9 cellular contexts compared by ENCODE assay signal in the genomic region with DNA sequence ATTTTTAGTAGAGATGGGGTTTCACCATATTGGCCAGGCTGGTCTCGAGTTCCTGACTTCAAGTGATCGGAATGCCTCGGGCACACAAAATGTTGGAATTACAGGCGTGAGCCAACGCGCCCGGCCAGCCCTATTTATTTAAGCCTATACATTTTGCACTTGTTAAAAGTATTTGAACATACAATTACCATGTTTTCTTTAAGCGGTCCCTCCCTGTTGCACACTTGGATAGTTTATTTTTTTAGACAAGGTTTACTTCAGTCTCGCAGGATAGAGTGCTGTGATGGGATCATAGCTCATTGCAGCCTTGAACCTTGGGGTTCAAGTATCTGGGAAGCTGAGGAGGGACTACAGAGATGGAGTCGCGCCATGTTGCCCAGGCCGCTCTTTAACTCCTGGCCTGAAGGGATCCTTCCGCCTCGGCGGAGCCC. TPM values are rescaled to one million over a fixed set of nuclear protein-coding genes. Genes with fewer than 3 reads are reported as not detected.
A peak's percentile ranks its signal among the peaks of the same experiment; 100 is the strongest.
DNase-seq lines count a peak whose midpoint lies in the region; ATAC-seq and TF ChIP-seq lines count a peak whose summit lies in the region.
"Had no signal": no experiment of that assay in that cellular context is flagged by ENCODE, and none has a peak within 500 bp of the region (broad histone marks: within the 10 kb centered on the region; RNA-seq: fewer than 3 reads in every experiment).

No MANE protein-coding gene starts in this region.

- ATAC-seq in Right ventricle myocardium superior (ENCODE audit: poor library complexity) (no peak), mucosa of descending colon (peak; percentile 17), GM21526 (IDR thresholded peaks at IDR 0.05; ENCODE audit: low FRiP score, unreplicated experiment) (no peak)

- TF ChIP-seq POLR2A in breast epithelium (IDR thresholded peaks at IDR 0.05) = no peak

- H3K36me3 ChIP-seq in right atrium auricular region (no peaks in the 10 kb centered on the region), breast epithelium (no peaks in the 10 kb centered on the region), mucosa of descending colon (ENCODE audit: low read depth) (no peaks in the 10 kb centered on the region)

- H3K27ac ChIP-seq in right atrium auricular region = peak overlapping the region; percentile 87 to 93
- H3K27ac ChIP-seq in breast epithelium = peak overlapping the region; percentile 78 to 96

- H3K4me1 ChIP-seq in right atrium auricular region = peaks cover 0 to 10% of the 10 kb centered on the region in 2 donors
- H3K4me1 ChIP-seq in breast epithelium = no peaks in the 10 kb centered on the region
- H3K4me1 ChIP-seq in mucosa of descending colon (ENCODE audit: low read depth) = peaks cover 2% of the 10 kb centered on the region

- H3K9me3 ChIP-seq in right atrium auricular region = no peaks in the 10 kb centered on the region
- H3K9me3 ChIP-seq in breast epithelium = no peaks in the 10 kb centered on the region
- H3K9me3 ChIP-seq in mucosa of descending colon = no peaks in the 10 kb centered on the region

- H3K4me3 ChIP-seq in right atrium auricular region (peak overlapping the region; percentile 46 to 66), breast epithelium (peak overlapping the region; percentile 47 to 63 (median 59)), mucosa of descending colon (no peak overlapping the region)

- H3K27me3 ChIP-seq in right atrium auricular region (no peaks in the 10 kb centered on the region), breast epithelium (no peaks in the 10 kb centered on the region)

- TF ChIP-seq CTCF in right atrium auricular region (IDR thresholded peaks at IDR 0.05) = no peak
- TF ChIP-seq CTCF in breast epithelium (IDR thresholded peaks at IDR 0.05) = no peak
- TF ChIP-seq CTCF in mucosa of descending colon (IDR thresholded peaks at IDR 0.05) = no peak

- DNase-seq in right atrium auricular region (ENCODE audit: low spot score) (no peak), Right ventricle myocardium superior (no peak), breast epithelium (ENCODE audit: low spot score in 2 of 2) (no peak), mucosa of descending colon (peak in 1 of 3 donors; percentile 19), AML-193 (lab: John Stamatoyannopoulos, UW) (no peak), cerebellar cortex (ENCODE audit: low spot score) (no peak), T-helper 9 cell (no peak)

- intact Hi-C loops in Right ventricle myocardium superior (cut with DNase I) = no loop called here
- intact Hi-C loops in breast epithelium (cut with DNase I; ENCODE audit: low total_unique reads) = no loop called here
- intact Hi-C loops in mucosa of descending colon (cut with DNase I, micrococcal nuclease) = no loop called here

RNA-seq across cellular contexts. Expression of a gene that starts 35.7 kb away (rescaled TPM):
- total RNA-seq in right atrium auricular region (10 to 100 TPM; 17.5 to 27.1 TPM), Right ventricle myocardium superior (16.3 TPM), breast epithelium (1 to 10 TPM; 3.4 to 7.9 (median 3.4) TPM), mucosa of descending colon (1 to 10 TPM in 1 of 3 donors, under 1 TPM in 2; 0.43 to 3.2 (median 0.67) TPM)
- total RNA-seq: T-helper 1 cell treated with Interleukin-12 subunit alpha and Interleukin-12 subunit beta and Interleukin-4 antibody, amounts not matched to agents 30 ng/mL and 1 ng/mL, for 36 hours had no signal
